9 cellular contexts compared by ENCODE assay signal in genomic region chr3:22700876-22701275, GRCh38.
"Had no signal": no experiment of that assay in that cellular context is flagged by ENCODE, and none has a peak within 500 bp of the region (broad histone marks: within the 10 kb centered on the region; RNA-seq: fewer than 3 reads in every experiment).

No MANE protein-coding gene starts in this region.

- DNase-seq: GM23248, GOT3, H7, HFFc6, IMR-90 had no signal

- FAIRE-seq: HTR-8/SVneo, K562 had no signal

- H3K9me3 ChIP-seq: HAP-1 had no signal

- H3K27ac Mint-ChIP-seq: HFFc6 had no signal

- ATAC-seq: HCT116, K562 had no signal

- H3K36me3 ChIP-seq: HAP-1 had no signal

- H3K4me3 Mint-ChIP-seq: HFFc6 had no signal

- H3K4me3 ChIP-seq: GM23248, HAP-1, K562 had no signal

- H3K27ac ChIP-seq: GM23248 had no signal

- H3K4me1 ChIP-seq: HAP-1 had no signal
